In the genomic region with DNA sequence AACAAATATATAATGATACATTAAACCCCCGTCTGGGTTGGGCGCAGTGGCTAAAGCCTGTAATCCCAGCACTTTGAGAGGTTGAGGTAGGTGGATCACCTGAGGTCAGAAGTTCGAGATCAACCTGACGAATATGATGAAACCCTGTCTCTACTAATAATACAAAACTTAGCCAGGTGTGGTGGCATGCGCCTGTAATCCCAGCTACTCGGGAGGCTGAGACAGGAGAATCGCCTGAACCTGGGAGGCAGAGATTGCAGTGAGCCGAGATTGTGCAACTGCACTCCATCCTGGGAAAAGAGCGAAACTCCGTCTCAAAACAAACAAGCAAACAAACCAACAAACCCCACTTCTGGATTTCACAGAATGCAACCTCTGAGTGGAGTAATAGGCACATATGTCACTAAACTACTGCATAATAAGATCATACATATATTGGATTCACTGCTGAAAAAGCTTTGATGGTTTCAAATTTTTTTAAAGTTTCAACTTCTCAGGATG, we compare ENCODE assay signal across 22 cellular contexts.
"Had no signal": no experiment of that assay in that cellular context is flagged by ENCODE, and none has a peak within 500 bp of the region (broad histone marks: within the 10 kb centered on the region; RNA-seq: fewer than 3 reads in every experiment).

No MANE protein-coding gene starts in this region.

- H3K9me3 Mint-ChIP-seq: dendritic cell treated with granulocyte-macrophage colony-stimulating factor and Interleukin-4, amounts not matched to agents 40 ng/mL and 50 ng/mL, for 4 days; stimulated activated naive CD8-positive, alpha-beta T cell treated with anti-CD3 and anti-CD28 coated beads, Interleukin-15, Interleukin-2, amounts not matched to agents 100 ng/mL and 50 ng/mL, for 24 hours had no signal

- DNase-seq: effector memory CD8-positive, alpha-beta T cell; esophagus squamous epithelium; foreskin melanocyte; head of caudate nucleus; hippocampal formation; kidney glomerular epithelial cell; mucosa of descending colon; naive thymus-derived CD8-positive, alpha-beta T cell; psoas muscle; retina; spleen; stimulated activated CD4-positive, alpha-beta T cell treated with anti-CD3 and anti-CD28 coated beads, Interleukin-15, amount 100 ng/mL, for 24 hours; stimulated activated CD4-positive, alpha-beta T cell treated with anti-CD3 and anti-CD28 coated beads, Interleukin-1b, Interleukin-23, amount 100 ng/mL, for 48 hours; stimulated activated CD4-positive, alpha-beta T cell treated with anti-CD3 and anti-CD28 coated beads, Interleukin-4, amount 100 ng/mL, for 24 hours; tibial artery; upper lobe of right lung had no signal

- H3K36me3 ChIP-seq: esophagus squamous epithelium, neutrophil, spleen, tibial artery, upper lobe of right lung, vagina had no signal

- H3K4me3 ChIP-seq: esophagus squamous epithelium, mucosa of descending colon, psoas muscle, spleen, tibial artery, upper lobe of right lung, vagina had no signal

- H3K9me3 ChIP-seq: esophagus squamous epithelium, mucosa of descending colon, neutrophil, psoas muscle, spleen, tibial artery, upper lobe of right lung, vagina had no signal

- ATAC-seq: effector memory CD8-positive, alpha-beta T cell; mucosa of descending colon; naive thymus-derived CD8-positive, alpha-beta T cell; psoas muscle; sciatic nerve; stimulated activated memory B cell treated with anti-CD40 and anti-IgM and Interleukin-4, amounts not matched to agents 10 μg/mL and 1 μg/mL and 100 μg/mL, for 72 hours; upper lobe of right lung had no signal

- H3K27me3 Mint-ChIP-seq: dendritic cell treated with granulocyte-macrophage colony-stimulating factor and Interleukin-4, amounts not matched to agents 40 ng/mL and 50 ng/mL, for 4 days; effector memory CD8-positive, alpha-beta T cell; naive thymus-derived CD8-positive, alpha-beta T cell; stimulated activated memory B cell treated with anti-CD40 and anti-IgM and Interleukin-4, amounts not matched to agents 10 μg/mL and 1 μg/mL and 100 μg/mL, for 72 hours; stimulated activated naive CD8-positive, alpha-beta T cell treated with anti-CD3 and anti-CD28 coated beads, Interleukin-15, Interleukin-2, amounts not matched to agents 100 ng/mL and 50 ng/mL, for 24 hours had no signal

- H3K4me1 Mint-ChIP-seq: naive thymus-derived CD8-positive, alpha-beta T cell; stimulated activated memory B cell treated with anti-CD40 and anti-IgM and Interleukin-4, amounts not matched to agents 10 μg/mL and 1 μg/mL and 100 μg/mL, for 72 hours had no signal

- H3K4me1 ChIP-seq: esophagus squamous epithelium, psoas muscle, spleen, tibial artery, upper lobe of right lung, vagina had no signal

- H3K27ac Mint-ChIP-seq: dendritic cell treated with granulocyte-macrophage colony-stimulating factor and Interleukin-4, amounts not matched to agents 40 ng/mL and 50 ng/mL, for 4 days; effector memory CD8-positive, alpha-beta T cell; naive thymus-derived CD8-positive, alpha-beta T cell; stimulated activated memory B cell treated with anti-CD40 and anti-IgM and Interleukin-4, amounts not matched to agents 10 μg/mL and 1 μg/mL and 100 μg/mL, for 72 hours; stimulated activated naive CD8-positive, alpha-beta T cell treated with anti-CD3 and anti-CD28 coated beads, Interleukin-15, Interleukin-2, amounts not matched to agents 100 ng/mL and 50 ng/mL, for 24 hours had no signal

- H3K27me3 ChIP-seq: esophagus squamous epithelium, neutrophil, spleen, tibial artery, upper lobe of right lung, vagina had no signal

- H3K27ac ChIP-seq: esophagus squamous epithelium, neutrophil, psoas muscle, spleen, tibial artery, upper lobe of right lung, vagina had no signal

- H3K4me3 Mint-ChIP-seq: dendritic cell treated with granulocyte-macrophage colony-stimulating factor and Interleukin-4, amounts not matched to agents 40 ng/mL and 50 ng/mL, for 4 days; effector memory CD8-positive, alpha-beta T cell; naive thymus-derived CD8-positive, alpha-beta T cell; stimulated activated memory B cell treated with anti-CD40 and anti-IgM and Interleukin-4, amounts not matched to agents 10 μg/mL and 1 μg/mL and 100 μg/mL, for 72 hours; stimulated activated naive CD8-positive, alpha-beta T cell treated with anti-CD3 and anti-CD28 coated beads, Interleukin-15, Interleukin-2, amounts not matched to agents 100 ng/mL and 50 ng/mL, for 24 hours had no signal

- H3K36me3 Mint-ChIP-seq: naive thymus-derived CD8-positive, alpha-beta T cell; stimulated activated memory B cell treated with anti-CD40 and anti-IgM and Interleukin-4, amounts not matched to agents 10 μg/mL and 1 μg/mL and 100 μg/mL, for 72 hours had no signal
